Comparison of ENCODE assay signal across 8 cellular contexts in the genomic region with DNA sequence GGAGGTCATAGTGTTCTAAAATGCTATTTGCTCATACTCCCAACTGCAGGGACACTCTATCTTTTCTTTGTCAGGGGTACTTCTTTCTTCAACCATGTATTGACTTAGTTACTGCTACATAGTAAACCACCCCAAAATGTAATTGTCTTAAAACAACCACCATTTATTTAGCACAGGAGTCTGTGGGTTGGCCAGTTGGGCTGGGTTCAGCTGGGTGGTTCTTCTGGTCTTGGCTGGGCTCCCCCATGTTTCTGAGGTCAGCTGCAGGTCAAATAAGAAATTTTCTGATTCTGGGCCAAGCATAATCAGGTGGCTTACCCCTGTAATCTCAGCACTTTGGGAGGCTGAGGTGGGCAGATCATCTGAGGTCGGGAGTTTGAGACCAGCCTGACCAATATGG.
"Had no signal": no experiment of that assay in that cellular context is flagged by ENCODE, and none has a peak within 500 bp of the region (broad histone marks: within the 10 kb centered on the region; RNA-seq: fewer than 3 reads in every experiment).

No MANE protein-coding gene starts in this region.

- H3K36me3 ChIP-seq: HAP-1 had no signal

- H3K4me3 ChIP-seq: HAP-1, K562 had no signal

- H3K4me1 ChIP-seq: HAP-1 had no signal

- DNase-seq: GOT3, H7, IMR-90, KG1 had no signal

- H3K9me3 ChIP-seq: HAP-1 had no signal

- H3K27ac ChIP-seq: HL-60 had no signal

- ATAC-seq: HCT116, K562 had no signal
